14 cellular contexts compared by ENCODE assay signal in genomic region chr10:120156614-120157274, GRCh38.
DNase-seq lines count a peak whose midpoint lies in the region; ATAC-seq and TF ChIP-seq lines count a peak whose summit lies in the region.
"Had no signal": no experiment of that assay in that cellular context is flagged by ENCODE, and none has a peak within 500 bp of the region (broad histone marks: within the 10 kb centered on the region; RNA-seq: fewer than 3 reads in every experiment).

No MANE protein-coding gene starts in this region.

- H3K9ac ChIP-seq in Karpas-422 (ENCODE audit: low read length): peak overlapping the region; percentile 47

- H3K4me3 ChIP-seq in DOHH2 (ENCODE audit: low read length) (peak overlapping the region; percentile 33), Karpas-422 (ENCODE audit: low read length) (peak overlapping the region; percentile 45)

- no peaks in the 10 kb centered on the region for H3K27me3 ChIP-seq in DOHH2 (ENCODE audit: control insufficient read depth, low read length)
- H3K27me3 ChIP-seq in Karpas-422 (ENCODE audit: low read length): no peaks in the 10 kb centered on the region

- H3K9me2 ChIP-seq in DOHH2 (replicated peaks; ENCODE audit: control insufficient read depth, low read length): no peaks in the 10 kb centered on the region
- no peaks in the 10 kb centered on the region for H3K9me2 ChIP-seq in Karpas-422 (replicated peaks; ENCODE audit: insufficient read depth, low read length)

- H2AFZ ChIP-seq in Karpas-422 (ENCODE audit: low read length): no peak overlapping the region

- no peak for TF ChIP-seq CTCF in DOHH2 (IDR thresholded peaks at IDR 0.05; ENCODE audit: low read depth, low read length, poor library complexity, severe bottlenecking)

- peaks cover 64% of the 10 kb centered on the region for H3K4me1 ChIP-seq in DOHH2 (ENCODE audit: control insufficient read depth, low read length)
- peaks cover 61% of the 10 kb centered on the region for H3K4me1 ChIP-seq in Karpas-422 (ENCODE audit: low read length)

- H3K27ac ChIP-seq in DOHH2 (ENCODE audit: low read depth, low read length) (peak overlapping the region; percentile 70), Karpas-422 (ENCODE audit: low read length) (peak overlapping the region; percentile 99)
- H3K27ac ChIP-seq: C4-2B had no signal

- peak; percentile 94 for DNase-seq in Karpas-422
- DNase-seq in NCI-H1417 treated with DMSO at 0.1 percent for 48 hours (lab: John Stamatoyannopoulos, UW): peak; percentile 48
- peak; percentile 16 for DNase-seq in germinal center (ENCODE audit: low spot score)
- no peak for DNase-seq in SW480 (ENCODE audit: low spot score)
- DNase-seq in superior temporal gyrus (ENCODE audit: extremely low spot score): no peak
- DNase-seq: ACHN; CD4-positive, alpha-beta T cell; DMS153; DMS79; GF-D8; H9 had no signal

- no peaks in the 10 kb centered on the region for H3K9me3 ChIP-seq in DOHH2 (ENCODE audit: control insufficient read depth, insufficient read depth, low read length)
- H3K9me3 ChIP-seq in Karpas-422 (ENCODE audit: low read length): peaks cover 5% of the 10 kb centered on the region

- H3K4me2 ChIP-seq in DOHH2 (ENCODE audit: low read length) (peak overlapping the region; percentile 48), Karpas-422 (ENCODE audit: low read depth, low read length, poor library complexity, severe bottlenecking) (peak overlapping the region; percentile 70)

- H3K79me2 ChIP-seq in DOHH2 (ENCODE audit: control insufficient read depth, low read length): no peaks in the 10 kb centered on the region; the same call in 1 of the 2 replicates
- no peaks in the 10 kb centered on the region for H3K79me2 ChIP-seq in Karpas-422 (ENCODE audit: low read length)

- H3K36me3 ChIP-seq in DOHH2 (ENCODE audit: control insufficient read depth, low read length): no peaks in the 10 kb centered on the region
- H3K36me3 ChIP-seq in Karpas-422 (ENCODE audit: insufficient read depth, low read length): no peaks in the 10 kb centered on the region

- H3F3A ChIP-seq in DOHH2 (ENCODE audit: control insufficient read depth, insufficient read depth): 0 out of 2 replicates have a peak, but pooled peaks cover 3% of the 10 kb centered on the region

- H4K20me1 ChIP-seq in DOHH2 (ENCODE audit: control insufficient read depth, insufficient read depth, low read depth, low read length): no peaks in the 10 kb centered on the region
- H4K20me1 ChIP-seq in Karpas-422 (ENCODE audit: insufficient read depth, low read depth, low read length): no peaks in the 10 kb centered on the region

- no peak for ATAC-seq in HG02870 (IDR thresholded peaks at IDR 0.05; ENCODE audit: unreplicated experiment)

Comparison
In these comparisons a context has a peak if more than half of its experiments do, and no peak if none do; other contexts are left out.
1. DNase-seq: peak in Karpas-422 (single experiment), NCI-H1417 treated with DMSO at 0.1 percent for 48 hours (single experiment) and germinal center (single experiment); none in SW480 (single experiment) and superior temporal gyrus (single experiment).